23 cellular contexts compared by ENCODE assay signal in the genomic region with DNA sequence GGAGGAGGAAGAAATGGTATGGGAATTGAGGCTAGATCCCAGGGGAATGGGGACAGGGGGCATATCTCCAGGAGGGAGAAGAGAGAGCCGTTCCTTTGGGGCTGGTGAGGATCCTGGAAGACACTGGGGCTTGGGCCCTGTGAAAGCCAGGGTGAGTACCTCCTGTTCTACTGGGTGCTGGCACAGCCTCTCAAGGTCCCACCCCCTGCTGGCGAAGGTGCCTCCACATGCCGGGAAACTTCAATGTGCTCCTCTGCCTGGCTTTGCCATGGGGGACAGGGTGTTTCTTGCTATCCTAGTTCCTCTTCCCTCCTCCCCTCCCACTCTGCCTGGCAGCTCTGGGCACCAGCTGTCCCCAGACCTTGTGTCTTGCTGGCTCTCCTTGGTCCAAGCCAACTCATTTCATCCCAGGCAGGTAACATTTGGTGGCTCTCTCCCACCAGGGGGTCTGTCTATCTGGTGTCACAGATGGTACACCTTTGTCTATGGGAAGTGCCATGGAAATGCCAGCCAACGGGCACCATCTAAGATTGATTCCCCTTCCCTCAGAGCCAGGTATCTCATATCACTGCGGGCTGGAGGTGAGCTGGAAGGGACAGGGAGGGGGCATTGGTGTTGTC. TPM values are rescaled to one million over a fixed set of nuclear protein-coding genes. Genes with fewer than 3 reads are reported as not detected.
DNase-seq lines count a peak whose midpoint lies in the region; ATAC-seq, FAIRE-seq and TF ChIP-seq lines count a peak whose summit lies in the region.
"Had no signal": no experiment of that assay in that cellular context is flagged by ENCODE, and none has a peak within 500 bp of the region (broad histone marks: within the 10 kb centered on the region; RNA-seq: fewer than 3 reads in every experiment).

No MANE protein-coding gene starts in this region.

- peak; percentile 9 for TF ChIP-seq CTCF in bronchial epithelial cell (IDR thresholded peaks at IDR 0.05; ENCODE audit: insufficient read depth, low read length, severe bottlenecking)
- TF ChIP-seq CTCF in foreskin keratinocyte (conservative IDR thresholded peaks at IDR 0.05) = peak; percentile 24
- no peak for TF ChIP-seq CTCF in vagina (IDR thresholded peaks at IDR 0.05)

- ATAC-seq in foreskin keratinocyte = peak; percentile 15
- no peak for ATAC-seq in HG03280 (IDR thresholded peaks at IDR 0.05; ENCODE audit: unreplicated experiment)
- ATAC-seq in SK-N-SH treated with all-trans-retinoic acid at 6 μM for 48 hours = no peak
- ATAC-seq: Right ventricle myocardium inferior had no signal

- intact Hi-C loops in vagina (cut with DNase I) = no loop called here

- no peaks in the 10 kb centered on the region for H3K27me3 ChIP-seq in bronchial epithelial cell (ENCODE audit: control insufficient read depth, insufficient read depth, low read length)
- peaks cover 5% of the 10 kb centered on the region for H3K27me3 ChIP-seq in foreskin keratinocyte
- H3K27me3 ChIP-seq in vagina = no peaks in the 10 kb centered on the region
- H3K27me3 ChIP-seq: BLaER1 treated with 17β-estradiol and CSF1 and Interleukin-3, amounts not matched to agents 10 nM and 100 nM; Peyer's patch; SJSA1 had no signal

- DNase-seq in DMS 273 (lab: John Stamatoyannopoulos, UW; ENCODE audit: unreplicated experiment) (peak; percentile 28), DMS 273 treated with DMSO at 0.1 percent for 48 hours (lab: John Stamatoyannopoulos, UW) (no peak), bronchial epithelial cell (ENCODE audit: low read depth) (no peak), foreskin keratinocyte (no peak), vagina (ENCODE audit: extremely low spot score in 2 of 2) (no peak), COR-L47 (lab: John Stamatoyannopoulos, UW) (no peak)
- DNase-seq: CD8-positive, alpha-beta memory T cell; EL; GM23248; H9; IMR-90; NCI-H1105; NCI-H2029 treated with DMSO at 0.1 percent for 48 hours; NCI-H226; NCI-H524 treated with DMSO at 0.1 percent for 48 hours; Peyer's patch had no signal

- FAIRE-seq in bronchial epithelial cell (lab: Jason Lieb, UNC) = peak; percentile 7
- FAIRE-seq: HTR-8/SVneo had no signal

- H3K9me3 ChIP-seq in vagina = no peaks in the 10 kb centered on the region
- H3K9me3 ChIP-seq: BLaER1 treated with 17β-estradiol and CSF1 and Interleukin-3, amounts not matched to agents 10 nM and 100 nM; Peyer's patch; SJSA1 had no signal

- H3K27ac ChIP-seq in foreskin keratinocyte (no peak overlapping the region), vagina (peak overlapping the region; percentile 27)
- H3K27ac ChIP-seq: 22Rv1; BLaER1 treated with 17β-estradiol and CSF1 and Interleukin-3, amounts not matched to agents 10 nM and 100 nM; GM23248; Peyer's patch; SJSA1 had no signal

- H3K4me3 ChIP-seq in bronchial epithelial cell (ENCODE audit: low read depth, low read length) = no peak overlapping the region
- no peak overlapping the region for H3K4me3 ChIP-seq in vagina
- H3K4me3 ChIP-seq: BLaER1 treated with 17β-estradiol and CSF1 and Interleukin-3, amounts not matched to agents 10 nM and 100 nM; GM23248; Peyer's patch; SJSA1 had no signal

- H3K4me1 ChIP-seq in foreskin keratinocyte (peaks cover 7% of the 10 kb centered on the region), vagina (peaks cover 10% of the 10 kb centered on the region)
- H3K4me1 ChIP-seq: Peyer's patch, SJSA1 had no signal

- no peak for TF ChIP-seq POLR2A in vagina (IDR thresholded peaks at IDR 0.05)

- H3K36me3 ChIP-seq in bronchial epithelial cell (ENCODE audit: control insufficient read depth, insufficient read depth, low read length) = no peaks in the 10 kb centered on the region
- no peaks in the 10 kb centered on the region for H3K36me3 ChIP-seq in vagina
- H3K36me3 ChIP-seq: BLaER1 treated with 17β-estradiol and CSF1 and Interleukin-3, amounts not matched to agents 10 nM and 100 nM; Peyer's patch; SJSA1 had no signal

TF ChIP-seq in SK-N-SH treated with all-trans-retinoic acid at 6 μM for 48 hours, 23 proteins besides CTCF, POLR2A, EP300 and RAD21:
- no peak for TF ChIP-seq CSDC2 (CRISPR knock-in tag; IDR thresholded peaks at IDR 0.05)
- TF ChIP-seq ZNF8 (CRISPR knock-in tag; IDR thresholded peaks at IDR 0.05) = no peak
- TF ChIP-seq SNAI2 (CRISPR knock-in tag; IDR thresholded peaks at IDR 0.05) = no peak
- no peak for TF ChIP-seq ISL1 (CRISPR knock-in tag; IDR thresholded peaks at IDR 0.05)
- TF ChIP-seq GLIS3 (CRISPR knock-in tag; IDR thresholded peaks at IDR 0.05) = no peak
- TF ChIP-seq ZC3H10 (CRISPR knock-in tag; IDR thresholded peaks at IDR 0.05) = no peak
- TF ChIP-seq ZNF70 (CRISPR knock-in tag; IDR thresholded peaks at IDR 0.05) = no peak
- no peak for TF ChIP-seq BACH2 (CRISPR knock-in tag; IDR thresholded peaks at IDR 0.05; ENCODE audit: borderline replicate concordance)
- TF ChIP-seq, protein P1, sequence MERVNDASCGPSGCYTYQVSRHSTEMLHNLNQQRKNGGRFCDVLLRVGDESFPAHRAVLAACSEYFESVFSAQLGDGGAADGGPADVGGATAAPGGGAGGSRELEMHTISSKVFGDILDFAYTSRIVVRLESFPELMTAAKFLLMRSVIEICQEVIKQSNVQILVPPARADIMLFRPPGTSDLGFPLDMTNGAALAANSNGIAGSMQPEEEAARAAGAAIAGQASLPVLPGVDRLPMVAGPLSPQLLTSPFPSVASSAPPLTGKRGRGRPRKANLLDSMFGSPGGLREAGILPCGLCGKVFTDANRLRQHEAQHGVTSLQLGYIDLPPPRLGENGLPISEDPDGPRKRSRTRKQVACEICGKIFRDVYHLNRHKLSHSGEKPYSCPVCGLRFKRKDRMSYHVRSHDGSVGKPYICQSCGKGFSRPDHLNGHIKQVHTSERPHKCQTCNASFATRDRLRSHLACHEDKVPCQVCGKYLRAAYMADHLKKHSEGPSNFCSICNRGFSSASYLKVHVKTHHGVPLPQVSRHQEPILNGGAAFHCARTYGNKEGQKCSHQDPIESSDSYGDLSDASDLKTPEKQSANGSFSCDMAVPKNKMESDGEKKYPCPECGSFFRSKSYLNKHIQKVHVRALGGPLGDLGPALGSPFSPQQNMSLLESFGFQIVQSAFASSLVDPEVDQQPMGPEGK (CRISPR knock-in tag; IDR thresholded peaks at IDR 0.05; ENCODE audit: borderline replicate concordance) = no peak
- TF ChIP-seq RARB (CRISPR knock-in tag; IDR thresholded peaks at IDR 0.05) = no peak
- TF ChIP-seq TCF4 (CRISPR knock-in tag; IDR thresholded peaks at IDR 0.05; ENCODE audit: borderline replicate concordance) = no peak
- TF ChIP-seq ARNTL (CRISPR knock-in tag; IDR thresholded peaks at IDR 0.05; ENCODE audit: borderline replicate concordance, low read depth) = no peak
- no peak for TF ChIP-seq TSHZ2 (CRISPR knock-in tag; IDR thresholded peaks at IDR 0.05)
- TF ChIP-seq, protein P2, sequence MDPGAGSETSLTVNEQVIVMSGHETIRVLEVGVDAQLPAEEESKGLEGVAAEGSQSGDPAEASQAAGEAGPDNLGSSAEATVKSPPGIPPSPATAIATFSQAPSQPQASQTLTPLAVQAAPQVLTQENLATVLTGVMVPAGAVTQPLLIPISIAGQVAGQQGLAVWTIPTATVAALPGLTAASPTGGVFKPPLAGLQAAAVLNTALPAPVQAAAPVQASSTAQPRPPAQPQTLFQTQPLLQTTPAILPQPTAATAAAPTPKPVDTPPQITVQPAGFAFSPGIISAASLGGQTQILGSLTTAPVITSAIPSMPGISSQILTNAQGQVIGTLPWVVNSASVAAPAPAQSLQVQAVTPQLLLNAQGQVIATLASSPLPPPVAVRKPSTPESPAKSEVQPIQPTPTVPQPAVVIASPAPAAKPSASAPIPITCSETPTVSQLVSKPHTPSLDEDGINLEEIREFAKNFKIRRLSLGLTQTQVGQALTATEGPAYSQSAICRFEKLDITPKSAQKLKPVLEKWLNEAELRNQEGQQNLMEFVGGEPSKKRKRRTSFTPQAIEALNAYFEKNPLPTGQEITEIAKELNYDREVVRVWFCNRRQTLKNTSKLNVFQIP (CRISPR knock-in tag; IDR thresholded peaks at IDR 0.05; ENCODE audit: borderline replicate concordance, low read depth) = no peak
- TF ChIP-seq, protein P3, sequence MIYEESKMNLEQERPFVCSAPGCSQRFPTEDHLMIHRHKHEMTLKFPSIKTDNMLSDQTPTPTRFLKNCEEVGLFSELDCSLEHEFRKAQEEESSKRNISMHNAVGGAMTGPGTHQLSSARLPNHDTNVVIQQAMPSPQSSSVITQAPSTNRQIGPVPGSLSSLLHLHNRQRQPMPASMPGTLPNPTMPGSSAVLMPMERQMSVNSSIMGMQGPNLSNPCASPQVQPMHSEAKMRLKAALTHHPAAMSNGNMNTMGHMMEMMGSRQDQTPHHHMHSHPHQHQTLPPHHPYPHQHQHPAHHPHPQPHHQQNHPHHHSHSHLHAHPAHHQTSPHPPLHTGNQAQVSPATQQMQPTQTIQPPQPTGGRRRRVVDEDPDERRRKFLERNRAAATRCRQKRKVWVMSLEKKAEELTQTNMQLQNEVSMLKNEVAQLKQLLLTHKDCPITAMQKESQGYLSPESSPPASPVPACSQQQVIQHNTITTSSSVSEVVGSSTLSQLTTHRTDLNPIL (CRISPR knock-in tag; IDR thresholded peaks at IDR 0.05; ENCODE audit: low read depth) = no peak
- no peak for TF ChIP-seq OSR1 (CRISPR knock-in tag; IDR thresholded peaks at IDR 0.05)
- TF ChIP-seq ESRRG (CRISPR knock-in tag; IDR thresholded peaks at IDR 0.05) = no peak
TF ChIP-seq in SK-N-SH treated with all-trans-retinoic acid at 6 μM for 48 hours: peak in this region for 0.

RNA-seq across cellular contexts. Expression of gene MDGA1, which starts 56.8 kb away (rescaled TPM):
- total RNA-seq in bronchial epithelial cell = 0.26 TPM in 2 replicates
- 0.32 and 1.5 TPM in 2 replicates for total RNA-seq in foreskin keratinocyte
- polyA plus RNA-seq in foreskin keratinocyte = 0.18 and 1.0 TPM in 2 replicates
- total RNA-seq in vagina = 6.6 TPM

Comparison
In these comparisons a context has a peak if more than half of its experiments do, and no peak if none do; other contexts are left out.
1. CTCF ChIP-seq: peak in bronchial epithelial cell (single experiment) and foreskin keratinocyte (single experiment); none in vagina (0 of 3).